In genomic region chr2:87750560-87750959, GRCh38 we compare ENCODE assay signal across 1 cellular context. TPM values are rescaled to one million over a fixed set of nuclear protein-coding genes. Genes with fewer than 3 reads are reported as not detected.
"Had no signal": no experiment of that assay in that cellular context is flagged by ENCODE, and none has a peak within 500 bp of the region (broad histone marks: within the 10 kb centered on the region; RNA-seq: fewer than 3 reads in every experiment).

No MANE protein-coding gene starts in this region.

RNA-seq across cellular contexts. Expression of gene PLGLB2, which starts 2.7 kb away (rescaled TPM):
- polyA plus RNA-seq: aorta had no signal
